Comparison of ENCODE assay signal across 8 cellular contexts in genomic region chr4:105473340-105474109, GRCh38. TPM values are rescaled to one million over a fixed set of nuclear protein-coding genes. Genes with fewer than 3 reads are reported as not detected.
DNase-seq lines count a peak whose midpoint lies in the region; ATAC-seq, FAIRE-seq and TF ChIP-seq lines count a peak whose summit lies in the region.

Gene PPA2 (minus strand): TSS chr4:105474062. CDS start chr4:105474050, 12 bp downstream.

- H3K4me3 ChIP-seq in A673 (ENCODE audit: low read depth, low read length, poor library complexity, severe bottlenecking) (peak within 1 kb of the TSS; percentile 90), bronchial epithelial cell (ENCODE audit: low read depth, low read length) (peak within 1 kb of the TSS; percentile 96), smooth muscle cell (peak within 1 kb of the TSS; percentile 93)

- H3F3A ChIP-seq in smooth muscle cell (ENCODE audit: low read depth) = no peaks in the 10 kb centered on the region

- H3K27me3 Mint-ChIP-seq in WTC11 (ENCODE audit: low read depth) = peaks cover 25% of the 10 kb centered on the region

- peak within 1 kb of the TSS; percentile 92 for H3K9ac ChIP-seq in smooth muscle cell (ENCODE audit: low read depth)

- FAIRE-seq in bronchial epithelial cell (lab: Jason Lieb, UNC) = no peak

- BruUV-seq in A673 (replicated peaks; lab: Mats Ljungman, UMichigan) = TSS peak; percentile 69

- H3K36me3 Mint-ChIP-seq in WTC11 = no peaks in the 10 kb centered on the region

- peak within 1 kb of the TSS; percentile 96 for H3K27ac Mint-ChIP-seq in WTC11

- CTCF ChIA-PET in A673 (lab: Charles Lee) = interaction anchor here (0.5 to 1.4 kb wide), 5 partner anchors 24 to 345 kb away, joined by 3 to 6 read pairs (median 3); partner anchors contain the start of gene TET2
- CTCF ChIA-PET in WTC11 (lab: Charles Lee) = interaction anchor here (0.5 to 2.8 kb wide), 26 partner anchors 10 to 1024 kb away, joined by 3 to 13 read pairs (median 4); partner anchors contain the start of gene TET2

- H2AFZ ChIP-seq in smooth muscle cell (ENCODE audit: low read depth) = peak within 1 kb of the TSS; percentile 99

- peaks cover 43% of the 10 kb centered on the region for H3K79me2 ChIP-seq in smooth muscle cell (ENCODE audit: low read depth)

- POLR2A ChIA-PET in A673 (lab: Charles Lee; ENCODE audit: low non-redundant PET) = interaction anchor here (0.6 to 0.9 kb wide), 3 partner anchors 9 to 1953 kb away, joined by 3 to 4 read pairs (median 3); no protein-coding TSS in a partner anchor
- POLR2A ChIA-PET in WTC11 (lab: Charles Lee) = interaction anchor here (0.6 to 1.2 kb wide), 6 partner anchors 20 to 1159 kb away, joined by 3 to 10 read pairs (median 4); partner anchors contain the start of gene TET2

- TF ChIP-seq CTCF in A673 (conservative IDR thresholded peaks at IDR 0.05; ENCODE audit: low read depth, low read length) (no peak), WTC11 (IDR thresholded peaks at IDR 0.05) (no peak; the same call in 1 of the 2 replicates), bronchial epithelial cell (IDR thresholded peaks at IDR 0.05; ENCODE audit: insufficient read depth, low read length, severe bottlenecking) (no peak), smooth muscle cell (IDR thresholded peaks at IDR 0.05; ENCODE audit: borderline replicate concordance, insufficient read depth, poor library complexity, severe bottlenecking) (no peak)

- H3K9me3 ChIP-seq in A673 (ENCODE audit: low read depth, low read length, poor library complexity, severe bottlenecking) = no peaks in the 10 kb centered on the region
- no peaks in the 10 kb centered on the region for H3K9me3 ChIP-seq in smooth muscle cell (replicated peaks; ENCODE audit: low read depth)

- peak; percentile 94 for DNase-seq in A673 (ENCODE audit: low spot score)
- DNase-seq in NCI-H2196 (lab: John Stamatoyannopoulos, UW; ENCODE audit: unreplicated experiment) = peak; percentile 76
- peak; percentile 76 for DNase-seq in WTC11 (ENCODE audit: low spot score)
- peak; percentile 79 for DNase-seq in bronchial epithelial cell (ENCODE audit: low read depth)
- peak; percentile 93 for DNase-seq in iPS-NIHi7 (ENCODE audit: extremely low spot score)
- DNase-seq in smooth muscle cell (lab: John Stamatoyannopoulos, UW; ENCODE audit: unreplicated experiment) = peak; percentile 77

- under 1% methylated on average over 72 of the region's 73 CpGs for WGBS in smooth muscle cell (ENCODE audit: low lambda C conversion rate)

- peak; percentile 84 for ATAC-seq in HG03064 (IDR thresholded peaks at IDR 0.05; ENCODE audit: low read depth, unreplicated experiment)
- ATAC-seq in WTC11 = peak; percentile 72

- H3K4me2 ChIP-seq in smooth muscle cell = peak within 1 kb of the TSS; percentile 92

- TF ChIP-seq POLR2A in GM18526 (IDR thresholded peaks at IDR 0.05; ENCODE audit: extremely low read depth, insufficient read length) = peak; percentile 76

- H3K4me1 ChIP-seq in A673 (ENCODE audit: insufficient read depth, low read length, poor library complexity, severe bottlenecking) (peaks cover 18% of the 10 kb centered on the region), smooth muscle cell (ENCODE audit: low read depth) (peaks cover 16% of the 10 kb centered on the region)

- no peaks in the 10 kb centered on the region for H3K9me3 Mint-ChIP-seq in WTC11

- no peaks in the 10 kb centered on the region for H3K27me3 ChIP-seq in A673 (replicated peaks; ENCODE audit: insufficient read depth, low read depth, low read length, poor library complexity)
- H3K27me3 ChIP-seq in bronchial epithelial cell (ENCODE audit: control insufficient read depth, insufficient read depth, low read length) = no peaks in the 10 kb centered on the region
- H3K27me3 ChIP-seq in smooth muscle cell (ENCODE audit: low read depth) = peaks cover 5% of the 10 kb centered on the region

- peak within 1 kb of the TSS; percentile 96 for H3K27ac ChIP-seq in A673 (ENCODE audit: low read depth, low read length, poor library complexity, severe bottlenecking)
- peak within 1 kb of the TSS; percentile 90 for H3K27ac ChIP-seq in smooth muscle cell (ENCODE audit: low read depth)

- H3K36me3 ChIP-seq in A673 (ENCODE audit: insufficient read depth, low read length, poor library complexity, severe bottlenecking) (no peaks in the 10 kb centered on the region), bronchial epithelial cell (ENCODE audit: control insufficient read depth, insufficient read depth, low read length) (no peaks in the 10 kb centered on the region), smooth muscle cell (ENCODE audit: low read depth) (no peaks in the 10 kb centered on the region)

- peaks cover 22% of the 10 kb centered on the region for H3K4me1 Mint-ChIP-seq in WTC11

- peak within 1 kb of the TSS; percentile 98 for H3K4me3 Mint-ChIP-seq in WTC11

- H4K20me1 ChIP-seq in smooth muscle cell (ENCODE audit: low read depth) = peaks cover 30% of the 10 kb centered on the region

- intact Hi-C loops in A673 (cut with micrococcal nuclease; ENCODE audit: unreplicated experiment) = loop anchor here (2.0 to 5.0 kb wide), 2 partner anchors 606 to 1477 kb away; no protein-coding TSS in a partner anchor

TF ChIP-seq in WTC11, 78 proteins besides CTCF, POLR2A, EP300 and RAD21 (continues in another document):
- TF ChIP-seq, protein P1, sequence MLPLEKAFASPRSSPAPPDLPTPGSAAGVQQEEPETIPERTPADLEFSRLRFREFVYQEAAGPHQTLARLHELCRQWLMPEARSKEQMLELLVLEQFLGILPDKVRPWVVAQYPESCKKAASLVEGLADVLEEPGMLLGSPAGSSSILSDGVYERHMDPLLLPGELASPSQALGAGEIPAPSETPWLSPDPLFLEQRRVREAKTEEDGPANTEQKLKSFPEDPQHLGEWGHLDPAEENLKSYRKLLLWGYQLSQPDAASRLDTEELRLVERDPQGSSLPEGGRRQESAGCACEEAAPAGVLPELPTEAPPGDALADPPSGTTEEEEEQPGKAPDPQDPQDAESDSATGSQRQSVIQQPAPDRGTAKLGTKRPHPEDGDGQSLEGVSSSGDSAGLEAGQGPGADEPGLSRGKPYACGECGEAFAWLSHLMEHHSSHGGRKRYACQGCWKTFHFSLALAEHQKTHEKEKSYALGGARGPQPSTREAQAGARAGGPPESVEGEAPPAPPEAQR (CRISPR knock-in tag; IDR thresholded peaks at IDR 0.05) = no peak
- TF ChIP-seq FOXK1 (CRISPR knock-in tag; IDR thresholded peaks at IDR 0.05) = peak; percentile 74; the same call in 1 of the 2 replicates
- TF ChIP-seq ETV6 (CRISPR knock-in tag; IDR thresholded peaks at IDR 0.05) = peak; percentile 38; the same call in 1 of the 2 replicates
- TF ChIP-seq, protein P2, sequence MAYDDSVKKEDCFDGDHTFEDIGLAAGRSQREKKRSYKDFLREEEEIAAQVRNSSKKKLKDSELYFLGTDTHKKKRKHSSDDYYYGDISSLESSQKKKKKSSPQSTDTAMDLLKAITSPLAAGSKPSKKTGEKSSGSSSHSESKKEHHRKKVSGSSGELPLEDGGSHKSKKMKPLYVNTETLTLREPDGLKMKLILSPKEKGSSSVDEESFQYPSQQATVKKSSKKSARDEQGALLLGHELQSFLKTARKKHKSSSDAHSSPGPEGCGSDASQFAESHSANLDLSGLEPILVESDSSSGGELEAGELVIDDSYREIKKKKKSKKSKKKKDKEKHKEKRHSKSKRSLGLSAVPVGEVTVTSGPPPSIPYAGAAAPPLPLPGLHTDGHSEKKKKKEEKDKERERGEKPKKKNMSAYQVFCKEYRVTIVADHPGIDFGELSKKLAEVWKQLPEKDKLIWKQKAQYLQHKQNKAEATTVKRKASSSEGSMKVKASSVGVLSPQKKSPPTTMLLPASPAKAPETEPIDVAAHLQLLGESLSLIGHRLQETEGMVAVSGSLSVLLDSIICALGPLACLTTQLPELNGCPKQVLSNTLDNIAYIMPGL (CRISPR knock-in tag; IDR thresholded peaks at IDR 0.05) = peak; percentile 99
- no peak for TF ChIP-seq ZNF281 (CRISPR knock-in tag; IDR thresholded peaks at IDR 0.05)
- TF ChIP-seq, protein P3, sequence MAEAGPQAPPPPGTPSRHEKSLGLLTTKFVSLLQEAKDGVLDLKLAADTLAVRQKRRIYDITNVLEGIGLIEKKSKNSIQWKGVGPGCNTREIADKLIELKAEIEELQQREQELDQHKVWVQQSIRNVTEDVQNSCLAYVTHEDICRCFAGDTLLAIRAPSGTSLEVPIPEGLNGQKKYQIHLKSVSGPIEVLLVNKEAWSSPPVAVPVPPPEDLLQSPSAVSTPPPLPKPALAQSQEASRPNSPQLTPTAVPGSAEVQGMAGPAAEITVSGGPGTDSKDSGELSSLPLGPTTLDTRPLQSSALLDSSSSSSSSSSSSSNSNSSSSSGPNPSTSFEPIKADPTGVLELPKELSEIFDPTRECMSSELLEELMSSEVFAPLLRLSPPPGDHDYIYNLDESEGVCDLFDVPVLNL (CRISPR knock-in tag; IDR thresholded peaks at IDR 0.05; ENCODE audit: borderline replicate concordance, low read depth) = 0 out of 2 replicates have a peak, but pooled peaks have one; percentile 36
- peak; percentile 51 for TF ChIP-seq CREM (CRISPR knock-in tag; IDR thresholded peaks at IDR 0.05)
- TF ChIP-seq TEAD1 (CRISPR knock-in tag; IDR thresholded peaks at IDR 0.05) = peak; percentile 71; the same call in 1 of the 2 replicates

RNA-seq across cellular contexts. Expression of gene PPA2, which starts in this region (rescaled TPM):
- total RNA-seq in A673 (2021) = 136 and 144 TPM in 2 replicates
- 50.8 to 69.0 TPM (median 64.0 TPM) in 3 replicates for total RNA-seq in WTC11 (2021)
- total RNA-seq in bronchial epithelial cell = 91.1 and 97.3 TPM in 2 replicates
- 96.5 and 136 TPM in 2 replicates for total RNA-seq in smooth muscle cell
- polyA plus RNA-seq in smooth muscle cell = 84.4 and 91.3 TPM in 2 replicates

Comparison
In these comparisons a context has a peak if more than half of its experiments do, and no peak if none do; other contexts are left out.
1. Peak in every context shown above with its lines: DNase-seq, ATAC-seq, H3K4me3 ChIP-seq and H3K27ac ChIP-seq.